In the genomic region with DNA sequence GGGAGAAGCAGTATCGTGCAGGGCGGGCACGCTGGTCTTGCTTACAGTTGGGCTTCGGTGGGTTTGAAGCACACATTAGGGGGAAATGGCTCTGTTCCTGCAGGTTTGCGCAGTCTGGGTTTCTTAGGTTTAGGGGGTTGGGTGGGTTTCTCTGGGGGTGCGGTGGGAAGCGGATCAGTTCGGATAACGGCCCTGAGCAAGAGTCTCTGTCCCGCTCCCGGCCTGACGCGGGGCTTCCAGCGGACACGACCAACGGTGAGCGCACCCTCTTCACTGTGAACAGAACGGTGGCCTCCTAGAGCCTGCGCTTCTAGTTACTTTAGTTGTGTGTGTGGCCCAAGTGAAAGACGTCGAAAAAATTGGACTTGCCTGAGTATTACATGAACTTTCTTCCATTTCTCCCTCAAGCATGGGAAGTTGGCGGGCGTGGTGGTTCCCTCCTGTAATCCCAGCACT, we compare ENCODE assay signal across 11 cellular contexts. TPM values are rescaled to one million over a fixed set of nuclear protein-coding genes. Genes with fewer than 3 reads are reported as not detected.
DNase-seq lines count a peak whose midpoint lies in the region; TF ChIP-seq lines count a peak whose summit lies in the region.
"Had no signal": no experiment of that assay in that cellular context is flagged by ENCODE, and none has a peak within 500 bp of the region (broad histone marks: within the 10 kb centered on the region; RNA-seq: fewer than 3 reads in every experiment).

No MANE protein-coding gene starts in this region.

- H3K27me3 ChIP-seq in smooth muscle cell (ENCODE audit: low read depth) = no peaks in the 10 kb centered on the region

- H3K79me2 ChIP-seq in smooth muscle cell (ENCODE audit: low read depth) = peaks cover 19% of the 10 kb centered on the region

- peaks cover 13% of the 10 kb centered on the region for H3K4me1 ChIP-seq in smooth muscle cell (ENCODE audit: low read depth)

- H3K4me3 ChIP-seq in WI38 (ENCODE audit: low read depth, low read length) (peak overlapping the region; percentile 69), fibroblast of villous mesenchyme (ENCODE audit: low read depth, low read length) (peak overlapping the region; percentile 82), smooth muscle cell (peak overlapping the region; percentile 81)

- no peaks in the 10 kb centered on the region for H3K36me3 ChIP-seq in smooth muscle cell (ENCODE audit: low read depth)

- H3K9ac ChIP-seq in smooth muscle cell (ENCODE audit: low read depth) = no peak overlapping the region

- H3K4me2 ChIP-seq in smooth muscle cell = peak overlapping the region; percentile 83

- H3F3A ChIP-seq in smooth muscle cell (ENCODE audit: low read depth) = peaks cover 4% of the 10 kb centered on the region

- H4K20me1 ChIP-seq in smooth muscle cell (ENCODE audit: low read depth) = no peaks in the 10 kb centered on the region

- peak overlapping the region; percentile 24 for H2AFZ ChIP-seq in smooth muscle cell (ENCODE audit: low read depth)

- H3K9me3 ChIP-seq in smooth muscle cell (replicated peaks; ENCODE audit: low read depth) = no peaks in the 10 kb centered on the region

- peak; percentile 57 for DNase-seq in DMS53 (lab: John Stamatoyannopoulos, UW)
- no peak for DNase-seq in DMS53 treated with DMSO at 0.1 percent for 48 hours (lab: John Stamatoyannopoulos, UW; ENCODE audit: unreplicated experiment)
- no peak for DNase-seq in fibroblast of villous mesenchyme (ENCODE audit: low read depth)
- DNase-seq in smooth muscle cell (lab: John Stamatoyannopoulos, UW; ENCODE audit: unreplicated experiment) = no peak
- DNase-seq in NCI-H510A treated with DMSO at 0.1 percent for 48 hours (lab: John Stamatoyannopoulos, UW) = no peak
- no peak for DNase-seq in middle frontal gyrus (ENCODE audit: extremely low spot score, low spot score)
- DNase-seq in DMS114 treated with DMSO at 0.1 percent for 48 hours (lab: John Stamatoyannopoulos, UW; ENCODE audit: unreplicated experiment) = no peak
- DNase-seq: effector CD8-positive, alpha-beta T cell had no signal

- 42% methylated on average over 20 of the region's 23 CpGs for WGBS in smooth muscle cell (ENCODE audit: low lambda C conversion rate)

- TF ChIP-seq CTCF in WI38 (IDR thresholded peaks at IDR 0.05; ENCODE audit: low read depth, low read length) = no peak
- TF ChIP-seq CTCF in fibroblast of villous mesenchyme (IDR thresholded peaks at IDR 0.05; ENCODE audit: insufficient read depth, low read depth, low read length) = peak; percentile 10
- no peak for TF ChIP-seq CTCF in smooth muscle cell (IDR thresholded peaks at IDR 0.05; ENCODE audit: borderline replicate concordance, insufficient read depth, poor library complexity, severe bottlenecking)

- H3K27ac ChIP-seq in smooth muscle cell (ENCODE audit: low read depth) = no peak overlapping the region
- H3K27ac ChIP-seq: 22Rv1 had no signal

RNA-seq across cellular contexts. Expression of gene ELOVL2, which starts 0.6 kb away (rescaled TPM):
- total RNA-seq in fibroblast of villous mesenchyme (1.6 and 2.6 TPM in 2 replicates), smooth muscle cell (28.9 and 31.4 TPM in 2 replicates)
- 13.4 and 15.9 TPM in 2 replicates for polyA plus RNA-seq in smooth muscle cell
- total RNA-seq: pulmonary artery endothelial cell had no signal

RNA-seq across cellular contexts. Expression of gene SMIM13, which starts 48.9 kb away (rescaled TPM):
- total RNA-seq in fibroblast of villous mesenchyme (10.3 and 15.5 TPM in 2 replicates), smooth muscle cell (17.7 and 23.9 TPM in 2 replicates)
- 9.8 and 11.6 TPM in 2 replicates for polyA plus RNA-seq in smooth muscle cell
